Comparison of ENCODE assay signal across 8 cellular contexts in the genomic region with DNA sequence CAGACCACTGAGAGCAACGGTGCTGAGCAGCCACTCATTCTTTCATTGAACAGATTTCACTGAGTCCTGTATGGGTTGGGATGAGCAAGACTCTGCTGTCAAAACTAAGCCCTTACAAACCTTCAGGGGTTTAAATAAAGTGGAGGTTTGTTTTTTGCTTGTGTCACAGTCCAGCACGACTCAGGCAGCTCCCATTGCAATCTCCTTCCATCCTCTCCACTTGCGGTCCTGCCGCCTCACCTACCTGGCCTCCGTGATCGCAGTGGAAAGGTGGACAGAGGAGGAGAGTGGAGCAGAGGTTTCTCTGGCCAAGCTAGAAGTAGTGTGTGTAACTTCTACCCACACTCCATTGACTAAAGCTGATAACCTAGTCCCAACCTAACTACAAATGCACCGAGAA.
"Had no signal": no experiment of that assay in that cellular context is flagged by ENCODE, and none has a peak within 500 bp of the region (broad histone marks: within the 10 kb centered on the region; RNA-seq: fewer than 3 reads in every experiment).

No MANE protein-coding gene starts in this region.

- H3K4me3 ChIP-seq: GM12878 had no signal

- FAIRE-seq: G401.6, GM12878, GM12891, GM12892, GM18507, GM19239 had no signal

- ATAC-seq: GM12878 had no signal

- DNase-seq: GDM1, GF-D8 had no signal
